ENCODE assay signal across 8 cellular contexts in genomic region chr20:53922901-53923314, GRCh38.
DNase-seq lines count a peak whose midpoint lies in the region; ATAC-seq and TF ChIP-seq lines count a peak whose summit lies in the region.

No MANE protein-coding gene starts in this region.

- ATAC-seq in GM19395 (IDR thresholded peaks at IDR 0.05; ENCODE audit: unreplicated experiment) = peak; percentile 58
- ATAC-seq in HG03442 (IDR thresholded peaks at IDR 0.05; ENCODE audit: unreplicated experiment) = peak; percentile 53
- peak; percentile 77 for ATAC-seq in stimulated activated memory B cell treated with anti-CD40 and anti-IgM and Interleukin-4, amounts not matched to agents 10 μg/mL and 1 μg/mL and 100 μg/mL, for 72 hours

- no peak for TF ChIP-seq CTCF in mammary epithelial cell (conservative IDR thresholded peaks at IDR 0.05 in 1 of 2, IDR thresholded peaks at IDR 0.05 in 1 of 2; ENCODE audit: extremely low read depth in 1 of 2, insufficient read depth in 1 of 2, low read depth in 1 of 2, low read length in 2 of 2)

- no TSS peak for BruUV-seq in mammary epithelial cell (replicated peaks; lab: Mats Ljungman, UMichigan)

- no peak overlapping the region for H3K4me3 ChIP-seq in mammary epithelial cell (replicated peaks in 1 of 3; ENCODE audit: insufficient read depth in 1 of 3, low read depth in 2 of 3, low read length in 3 of 3)

- H3K4me2 ChIP-seq in mammary epithelial cell (ENCODE audit: insufficient read depth, low read depth, low read length) = no peak overlapping the region

- H2AFZ ChIP-seq in mammary epithelial cell (ENCODE audit: low read depth, low read length) = peak overlapping the region; percentile 73

- in situ Hi-C loops in mammary epithelial cell (cut with MboI; ENCODE audit: low sequenced_read_pairs in 2 of 2) = loop anchor here in 1 of 2 donors (25.0 kb wide), 1 partner anchor 161 kb away; no protein-coding TSS in a partner anchor

- intact Hi-C loops in mammary epithelial cell (cut with micrococcal nuclease) = no loop called here

- peak overlapping the region; percentile 43 for H3K4me3 Mint-ChIP-seq in stimulated activated memory B cell treated with anti-CD40 and anti-IgM and Interleukin-4, amounts not matched to agents 10 μg/mL and 1 μg/mL and 100 μg/mL, for 72 hours

- H3K27me3 Mint-ChIP-seq in stimulated activated memory B cell treated with anti-CD40 and anti-IgM and Interleukin-4, amounts not matched to agents 10 μg/mL and 1 μg/mL and 100 μg/mL, for 72 hours = no peaks in the 10 kb centered on the region

- no peak overlapping the region for H3K27ac ChIP-seq in mammary epithelial cell (ENCODE audit: insufficient read depth, low read depth, low read length)

- DNase-seq in mammary epithelial cell (no peak), NCI-H446 (lab: John Stamatoyannopoulos, UW) (no peak), NCI-H2107 treated with DMSO at 0.1 percent for 48 hours (lab: John Stamatoyannopoulos, UW; ENCODE audit: unreplicated experiment) (no peak), cortex of kidney (lab: John Stamatoyannopoulos, UW) (no peak), EL (no peak)

- dilution Hi-C loops in mammary epithelial cell (cut with HindIII; ENCODE audit: low sequenced_read_pairs) = loop anchor here (25.0 kb wide), 1 partner anchor 161 kb away; no protein-coding TSS in a partner anchor

- peaks cover 22% of the 10 kb centered on the region for H3K4me1 ChIP-seq in mammary epithelial cell (ENCODE audit: insufficient read depth, low read length)

- WGBS in mammary epithelial cell (ENCODE audit: low coverage, missing lambda C conversion rate) = 68% methylated on average over 4 of the region's 4 CpGs

- no peaks in the 10 kb centered on the region for H4K20me1 ChIP-seq in mammary epithelial cell (ENCODE audit: insufficient read depth, low read length)

- H3K36me3 Mint-ChIP-seq in stimulated activated memory B cell treated with anti-CD40 and anti-IgM and Interleukin-4, amounts not matched to agents 10 μg/mL and 1 μg/mL and 100 μg/mL, for 72 hours = peaks cover 5% of the 10 kb centered on the region

- CTCF ChIA-PET in mammary epithelial cell (lab: Charles Lee; ENCODE audit: low non-redundant PET) = no interaction called here

- H3K9me3 ChIP-seq in mammary epithelial cell (replicated peaks; ENCODE audit: insufficient read depth, low read length) = no peaks in the 10 kb centered on the region

- peak overlapping the region; percentile 69 for H3K27ac Mint-ChIP-seq in stimulated activated memory B cell treated with anti-CD40 and anti-IgM and Interleukin-4, amounts not matched to agents 10 μg/mL and 1 μg/mL and 100 μg/mL, for 72 hours

- H3K79me2 ChIP-seq in mammary epithelial cell (ENCODE audit: insufficient read depth, low read length) = no peaks in the 10 kb centered on the region

- no peaks in the 10 kb centered on the region for H3K36me3 ChIP-seq in mammary epithelial cell (ENCODE audit: insufficient read depth, low read length)

- H3K9me3 Mint-ChIP-seq in stimulated activated memory B cell treated with anti-CD40 and anti-IgM and Interleukin-4, amounts not matched to agents 10 μg/mL and 1 μg/mL and 100 μg/mL, for 72 hours = peaks cover 6% of the 10 kb centered on the region

- H3K4me1 Mint-ChIP-seq in stimulated activated memory B cell treated with anti-CD40 and anti-IgM and Interleukin-4, amounts not matched to agents 10 μg/mL and 1 μg/mL and 100 μg/mL, for 72 hours = peaks cover 70% of the 10 kb centered on the region

- no peak overlapping the region for H3K9ac ChIP-seq in mammary epithelial cell (ENCODE audit: insufficient read depth, low read length)

- no peaks in the 10 kb centered on the region for H3K27me3 ChIP-seq in mammary epithelial cell (ENCODE audit: insufficient read depth, low read length)
